In the genomic region with DNA sequence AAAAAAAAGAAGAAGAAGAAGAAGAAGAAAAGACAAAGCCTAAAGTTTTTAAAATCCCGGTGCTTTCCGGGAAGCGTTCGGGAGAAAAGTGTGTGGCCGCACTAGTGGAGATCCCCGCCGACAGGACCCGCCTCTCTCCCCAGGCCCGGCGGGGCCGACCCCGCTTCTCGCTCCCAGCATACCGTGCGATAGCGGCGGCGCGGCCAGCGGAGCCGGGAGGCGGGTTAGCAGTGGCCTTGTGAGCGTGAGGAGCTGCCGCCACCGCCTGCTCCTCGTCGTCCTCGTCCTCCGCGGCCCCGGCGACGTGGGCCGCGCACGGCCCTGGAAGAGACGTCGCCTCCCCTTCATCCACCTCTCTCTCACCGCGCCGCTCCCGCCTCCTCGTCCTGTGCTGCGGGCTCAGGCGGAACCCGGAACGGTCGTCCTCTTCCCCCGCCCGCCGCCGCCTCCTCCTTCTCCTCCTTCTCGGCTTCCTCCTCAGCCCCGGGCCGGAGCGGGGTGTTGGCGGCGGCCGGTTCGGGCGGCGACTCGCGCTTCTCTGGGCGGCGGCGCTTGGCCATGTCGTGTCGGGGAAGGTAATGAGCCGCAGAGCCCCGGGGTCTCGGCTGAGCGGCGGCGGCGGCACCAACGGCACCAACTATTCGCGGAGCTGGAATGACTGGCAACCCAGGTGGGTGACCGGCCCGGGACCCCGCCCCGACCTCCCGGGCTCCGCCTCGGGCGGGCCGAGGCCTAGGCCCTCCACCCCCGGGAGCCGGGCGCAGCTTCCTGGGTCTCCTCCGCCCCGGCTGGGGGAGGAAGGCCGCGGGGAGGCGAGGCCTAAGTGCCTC, we compare ENCODE assay signal across 8 cellular contexts.
DNase-seq lines count a peak whose midpoint lies in the region; ATAC-seq and TF ChIP-seq lines count a peak whose summit lies in the region.
"Not testable (repeated sequence)": the region's sequence is repeated elsewhere in the genome, so short reads cannot be mapped to it uniquely, and the experiment has no call there.

No MANE protein-coding gene starts in this region.

- H3K4me2 ChIP-seq in DOHH2 (ENCODE audit: low read length): peak overlapping the region; percentile 61
- H3K4me2 ChIP-seq in GM23248 (ENCODE audit: unreplicated experiment): peak overlapping the region; percentile 24
- peak overlapping the region; percentile 50 for H3K4me2 ChIP-seq in Karpas-422 (ENCODE audit: low read depth, low read length, poor library complexity, severe bottlenecking)

- in situ Hi-C loops in GM23248 (cut with MboI): not testable (repeated sequence)

- not testable (repeated sequence) for H3K4me1 Mint-ChIP-seq in naive thymus-derived CD8-positive, alpha-beta T cell

- H3F3A ChIP-seq in DOHH2 (ENCODE audit: control insufficient read depth, insufficient read depth); GM23248 (ENCODE audit: insufficient read depth): not testable (repeated sequence)

- H3K9ac ChIP-seq in GM23248 (peak overlapping the region; percentile 88), Karpas-422 (ENCODE audit: low read length) (peak overlapping the region; percentile 77)

- peaks cover 17% of the 10 kb centered on the region for H3K79me2 ChIP-seq in DOHH2 (ENCODE audit: control insufficient read depth, low read length)
- peaks cover 14% of the 10 kb centered on the region for H3K79me2 ChIP-seq in GM23248 (ENCODE audit: insufficient read depth)
- peaks cover 10% of the 10 kb centered on the region for H3K79me2 ChIP-seq in Karpas-422 (ENCODE audit: low read length)

- peak; percentile 81 to 86 for ATAC-seq in naive thymus-derived CD8-positive, alpha-beta T cell

- H3K4me3 Mint-ChIP-seq in naive thymus-derived CD8-positive, alpha-beta T cell: peak overlapping the region; percentile 88 to 97 (median 92)

- H3K27ac Mint-ChIP-seq in naive thymus-derived CD8-positive, alpha-beta T cell: peak overlapping the region; percentile 89 to 96 (median 93)

- not testable (repeated sequence) for H3K4me1 ChIP-seq in DOHH2 (ENCODE audit: control insufficient read depth, low read length); GM23248 (ENCODE audit: insufficient read depth); Karpas-422 (ENCODE audit: low read length)

- H2AFZ ChIP-seq in GM23248: peak overlapping the region; percentile 75
- H2AFZ ChIP-seq in Karpas-422 (ENCODE audit: low read length): not testable (repeated sequence)

- not testable (repeated sequence) for TF ChIP-seq CTCF in DOHH2 (IDR thresholded peaks at IDR 0.05; ENCODE audit: low read depth, low read length, poor library complexity, severe bottlenecking); fibroblast of the aortic adventitia (IDR thresholded peaks at IDR 0.05; ENCODE audit: insufficient read depth, low read length)

- not testable (repeated sequence) for H3K36me3 ChIP-seq in DOHH2 (ENCODE audit: control insufficient read depth, low read length); GM23248 (ENCODE audit: low read depth); Karpas-422 (ENCODE audit: insufficient read depth, low read length)

- not testable (repeated sequence) for H3K27me3 ChIP-seq in DOHH2 (ENCODE audit: control insufficient read depth, low read length); GM23248 (replicated peaks; ENCODE audit: insufficient read depth); Karpas-422 (ENCODE audit: low read length)

- H3K9me2 ChIP-seq in DOHH2 (replicated peaks; ENCODE audit: control insufficient read depth, low read length); GM23248 (ENCODE audit: insufficient read depth); Karpas-422 (replicated peaks; ENCODE audit: insufficient read depth, low read length): not testable (repeated sequence)

- H3K27ac ChIP-seq in DOHH2 (ENCODE audit: low read depth, low read length) (peak overlapping the region; percentile 82), GM23248 (peak overlapping the region; percentile 80), Karpas-422 (ENCODE audit: low read length) (peak overlapping the region; percentile 69)

- H3K36me3 Mint-ChIP-seq in naive thymus-derived CD8-positive, alpha-beta T cell: not testable (repeated sequence)

- DNase-seq in GM23248 (peak; percentile 80), Karpas-422 (peak; percentile 85), SHP77 treated with DMSO at 0.1 percent for 48 hours (lab: John Stamatoyannopoulos, UW) (peak; percentile 58), activated gamma-delta T cell (lab: John Stamatoyannopoulos, UW) (peak; percentile 54), fibroblast of the aortic adventitia (ENCODE audit: low read depth) (peak; percentile 50)
- DNase-seq in naive thymus-derived CD8-positive, alpha-beta T cell: peak; percentile 49 to 78 (median 58)
- DNase-seq in stimulated activated CD8-positive, alpha-beta memory T cell treated with anti-CD3 and anti-CD28 coated beads, Interleukin-7, amount 100 ng/mL, for 48 hours (ENCODE audit: extremely low read depth in 1 of 2, low read depth in 1 of 2): peak; percentile 61 to 62

- not testable (repeated sequence) for H3K9me3 Mint-ChIP-seq in naive thymus-derived CD8-positive, alpha-beta T cell

- not testable (repeated sequence) for H3K27me3 Mint-ChIP-seq in naive thymus-derived CD8-positive, alpha-beta T cell

- 1% methylated on average over 34 to 58 of the region's 96 CpGs for WGBS in GM23248 (ENCODE audit: low coverage in 1 of 2, low lambda C conversion rate in 2 of 2, missing lambda C conversion rate in 2 of 2), 2 experiments

- not testable (repeated sequence) for H3K9me3 ChIP-seq in DOHH2 (ENCODE audit: control insufficient read depth, insufficient read depth, low read length); GM23248 (ENCODE audit: low read depth); Karpas-422 (ENCODE audit: low read length)

- H4K20me1 ChIP-seq in DOHH2 (ENCODE audit: control insufficient read depth, insufficient read depth, low read depth, low read length); GM23248 (ENCODE audit: insufficient read depth); Karpas-422 (ENCODE audit: insufficient read depth, low read depth, low read length): not testable (repeated sequence)

- POLR2A ChIA-PET in naive thymus-derived CD8-positive, alpha-beta T cell (lab: Charles Lee): interaction anchor here (0.6 to 1.1 kb wide), 7 partner anchors 18 to 241 kb away, joined by 3 to 13 read pairs (median 5); a partner anchor contains a TSS

- H3K4me3 ChIP-seq in DOHH2 (ENCODE audit: low read length) (peak overlapping the region; percentile 81), GM23248 (peak overlapping the region; percentile 72), Karpas-422 (ENCODE audit: low read length) (peak overlapping the region; percentile 70), fibroblast of the aortic adventitia (ENCODE audit: low read depth, low read length) (peak overlapping the region; percentile 68)

Comparison
In these comparisons a context has a peak if more than half of its experiments do, and no peak if none do; other contexts are left out.
1. Peak in every context shown above with its lines: DNase-seq, ATAC-seq, H3K4me3 ChIP-seq and H3K27ac ChIP-seq.